8 cellular contexts compared by ENCODE assay signal in genomic region chr4:75723117-75723801, GRCh38. TPM values are rescaled to one million over a fixed set of nuclear protein-coding genes. Genes with fewer than 3 reads are reported as not detected.
DNase-seq lines count a peak whose midpoint lies in the region; ATAC-seq, FAIRE-seq and TF ChIP-seq lines count a peak whose summit lies in the region.

No MANE protein-coding gene starts in this region.

- H3K4me3 Mint-ChIP-seq in activated T-helper 17 cell treated with anti-CD3 and anti-CD28 coated beads, Interleukin-2, amount 50 U/mL, for 72 hours, result peak overlapping the region; percentile 100

- peaks cover 37% of the 10 kb centered on the region for H3K36me3 Mint-ChIP-seq in activated T-helper 17 cell treated with anti-CD3 and anti-CD28 coated beads, Interleukin-2, amount 50 U/mL, for 72 hours (ENCODE audit: low read depth)

- H3K27ac Mint-ChIP-seq in activated T-helper 17 cell treated with anti-CD3 and anti-CD28 coated beads, Interleukin-2, amount 50 U/mL, for 72 hours, result peak overlapping the region; percentile 100

- no peak for TF ChIP-seq CTCF in BE2C (IDR thresholded peaks at IDR 0.05; ENCODE audit: low read depth, low read length)
- TF ChIP-seq CTCF in HL-60 (IDR thresholded peaks at IDR 0.05; ENCODE audit: insufficient read depth, low read length), result no peak

- ATAC-seq in activated T-helper 17 cell treated with anti-CD3 and anti-CD28 coated beads, Interleukin-2, amount 50 U/mL, for 72 hours (replicated peaks), result peak; percentile 17
- ATAC-seq in HG03025 (IDR thresholded peaks at IDR 0.05; ENCODE audit: low FRiP score, unreplicated experiment), result no peak
- no peak for ATAC-seq in GM21381 (IDR thresholded peaks at IDR 0.05; ENCODE audit: unreplicated experiment)
- no peak for ATAC-seq in GM19463 (IDR thresholded peaks at IDR 0.05; ENCODE audit: unreplicated experiment)

- H3K4me1 Mint-ChIP-seq in activated T-helper 17 cell treated with anti-CD3 and anti-CD28 coated beads, Interleukin-2, amount 50 U/mL, for 72 hours, result peaks cover 36% of the 10 kb centered on the region

- DNase-seq in BE2C (peak; percentile 31), HL-60 (ENCODE audit: low read depth in 1 of 2, low spot score in 1 of 2) (no peak), small intestine (peak; percentile 19)

- H3K4me3 ChIP-seq in BE2C (ENCODE audit: low read depth, low read length) (peak overlapping the region; percentile 87), HL-60 (replicated peaks; ENCODE audit: insufficient read depth, low read length) (peak overlapping the region; percentile 48), iPS-11a (ENCODE audit: low read depth, low read length) (peak overlapping the region; percentile 93), small intestine (ENCODE audit: low read depth in 1 of 2, low read length in 2 of 2) (no peak overlapping the region)

- FAIRE-seq in small intestine (lab: Jason Lieb, UNC), result no peak

- H3K4me1 ChIP-seq in BE2C, result peaks cover 3% of the 10 kb centered on the region; the same call in 1 of the 2 replicates
- H3K4me1 ChIP-seq in small intestine (ENCODE audit: control insufficient read depth in 2 of 2, insufficient read depth in 1 of 2, low read depth in 1 of 2, low read length in 1 of 2), result peaks cover 8 to 13% of the 10 kb centered on the region in 2 donors

- H3K27me3 Mint-ChIP-seq in activated T-helper 17 cell treated with anti-CD3 and anti-CD28 coated beads, Interleukin-2, amount 50 U/mL, for 72 hours, result no peaks in the 10 kb centered on the region

- H3K36me3 ChIP-seq in BE2C (peaks cover 2% of the 10 kb centered on the region; the same call in 1 of the 2 replicates), small intestine (ENCODE audit: control insufficient read depth in 2 of 2, insufficient read depth in 2 of 2, low read length in 2 of 2) (no peaks in the 10 kb centered on the region)

- no peaks in the 10 kb centered on the region for H3K9me3 Mint-ChIP-seq in activated T-helper 17 cell treated with anti-CD3 and anti-CD28 coated beads, Interleukin-2, amount 50 U/mL, for 72 hours

- 0 to 7% (median 1%) methylated on average over 3 of the region's 3 CpGs for WGBS in small intestine, 3 donors

- no peaks in the 10 kb centered on the region for H3K27me3 ChIP-seq in BE2C
- no peaks in the 10 kb centered on the region for H3K27me3 ChIP-seq in HL-60 (ENCODE audit: insufficient read depth, poor library complexity, severe bottlenecking)
- H3K27me3 ChIP-seq in small intestine (ENCODE audit: control insufficient read depth in 2 of 2, insufficient read depth in 2 of 2, low read length in 2 of 2), result no peaks in the 10 kb centered on the region

- H3K9me3 ChIP-seq in BE2C, result no peaks in the 10 kb centered on the region
- H3K9me3 ChIP-seq in small intestine (ENCODE audit: control insufficient read depth, low read depth), result no peaks in the 10 kb centered on the region

- H3K27ac ChIP-seq in HL-60 (replicated peaks) (peak overlapping the region; percentile 80; the same call in 1 of the 2 replicates), small intestine (ENCODE audit: low read depth in 1 of 2, low read length in 1 of 2) (peak overlapping the region; percentile 56 to 99)

RNA-seq across cellular contexts. Expression of gene USO1, which starts 1.1 kb away (rescaled TPM):
- 7.6 TPM for polyA plus RNA-seq in BE2C (2012; ENCODE audit: insufficient read depth, insufficient read length, low read depth)
- total RNA-seq in activated T-helper 17 cell treated with anti-CD3 and anti-CD28 coated beads, Interleukin-2, amount 50 U/mL, for 72 hours, result 10 to 100 TPM; 55.8 to 66.0 TPM
- 10 to 100 TPM; 26.5 to 33.1 (median 33.1) TPM for polyA plus RNA-seq in small intestine

RNA-seq across cellular contexts. Expression of gene G3BP2, which starts 50.0 kb away (rescaled TPM):
- 56.6 TPM for polyA plus RNA-seq in BE2C (2012; ENCODE audit: insufficient read depth, insufficient read length, low read depth)
- 100 to 1,000 TPM; 128 to 172 TPM for total RNA-seq in activated T-helper 17 cell treated with anti-CD3 and anti-CD28 coated beads, Interleukin-2, amount 50 U/mL, for 72 hours
- 10 to 100 TPM; 44.1 to 52.1 (median 47.8) TPM for polyA plus RNA-seq in small intestine

Comparison
In these comparisons a context has a peak if more than half of its experiments do, and no peak if none do; other contexts are left out.
1. DNase-seq: peak in BE2C (single experiment) and small intestine (single experiment); none in HL-60 (0 of 2).
2. H3K4me3 ChIP-seq: peak in BE2C (single experiment), HL-60 (single experiment) and iPS-11a (single experiment); none in small intestine (0 of 2).